In genomic region chr5:146475190-146475801, GRCh38 we compare ENCODE assay signal across 15 cellular contexts. TPM values are rescaled to one million over a fixed set of nuclear protein-coding genes. Genes with fewer than 3 reads are reported as not detected.
A peak's percentile ranks its signal among the peaks of the same experiment; 100 is the strongest.
DNase-seq lines count a peak whose midpoint lies in the region; ATAC-seq and TF ChIP-seq lines count a peak whose summit lies in the region.
"Had no signal": no experiment of that assay in that cellular context is flagged by ENCODE, and none has a peak within 500 bp of the region (broad histone marks: within the 10 kb centered on the region; RNA-seq: fewer than 3 reads in every experiment).

No MANE protein-coding gene starts in this region.

- no peak overlapping the region for H4K8ac ChIP-seq in IMR-90 (ENCODE audit: low read depth in 2 of 2, low read length in 2 of 2)

- no peak overlapping the region for H2AFZ ChIP-seq in IMR-90 (replicated peaks; ENCODE audit: low read length, poor library complexity)
- no peak overlapping the region for H2AFZ ChIP-seq in neural progenitor cell (replicated peaks)

- no peaks in the 10 kb centered on the region for H3K27me3 Mint-ChIP-seq in neural progenitor cell (ENCODE audit: insufficient read depth, low read depth)
- H3K27me3 Mint-ChIP-seq: activated T-cell treated with anti-CD3 and anti-CD28 coated beads, Interleukin-2, amount 50 U/mL, for 24 hours; stimulated activated naive CD8-positive, alpha-beta T cell treated with anti-CD3 and anti-CD28 coated beads, Interleukin-15, amount 100 ng/mL, for 72 hours had no signal

- no peak for TF ChIP-seq RAD21 in IMR-90 (IDR thresholded peaks at IDR 0.05; ENCODE audit: low read length)

- H3K4me2 ChIP-seq in IMR-90 (ENCODE audit: low read depth, low read length) = no peak overlapping the region
- no peak overlapping the region for H3K4me2 ChIP-seq in neural progenitor cell

- intact Hi-C loops in IMR-90 (cut with micrococcal nuclease) = no loop called here

- H3K9ac ChIP-seq in IMR-90 (ENCODE audit: low read depth, low read length) (no peak overlapping the region), neural progenitor cell (no peak overlapping the region)

- H3K56ac ChIP-seq in IMR-90 (ENCODE audit: extremely low read depth, insufficient read depth, low read length) = no peak overlapping the region

- H3K4me1 Mint-ChIP-seq in neural progenitor cell = no peaks in the 10 kb centered on the region
- H3K4me1 Mint-ChIP-seq: stimulated activated naive CD8-positive, alpha-beta T cell treated with anti-CD3 and anti-CD28 coated beads, Interleukin-15, amount 100 ng/mL, for 72 hours had no signal

- H3K23ac ChIP-seq in IMR-90 (ENCODE audit: low read depth, low read length) = no peak overlapping the region

- no peak for ATAC-seq in IMR-90 (ENCODE audit: low read depth)
- ATAC-seq: stimulated activated naive CD8-positive, alpha-beta T cell treated with anti-CD3 and anti-CD28 coated beads, Interleukin-15, amount 100 ng/mL, for 72 hours had no signal

- H3K4me1 ChIP-seq in IMR-90 (ENCODE audit: control insufficient read depth, insufficient read depth, low read length) (no peaks in the 10 kb centered on the region), neural progenitor cell (no peaks in the 10 kb centered on the region)
- H3K4me1 ChIP-seq: ascending aorta, prostate gland had no signal

- H2AK9ac ChIP-seq in IMR-90 (replicated peaks; ENCODE audit: low read depth, low read length, poor library complexity) = no peak overlapping the region

- no peak overlapping the region for H3K27ac Mint-ChIP-seq in neural progenitor cell
- H3K27ac Mint-ChIP-seq: activated T-cell treated with anti-CD3 and anti-CD28 coated beads, Interleukin-2, amount 50 U/mL, for 24 hours had no signal

- TF ChIP-seq CTCF in IMR-90 (conservative IDR thresholded peaks at IDR 0.05; ENCODE audit: low read depth, low read length) (0 out of 2 replicates have a peak, but pooled peaks have one; percentile 16), astrocyte of the spinal cord (IDR thresholded peaks at IDR 0.05; ENCODE audit: low read depth, low read length) (peak; percentile 31), neural progenitor cell (IDR thresholded peaks at IDR 0.05) (peak; percentile 32)

- TF ChIP-seq POLR2A in IMR-90 (IDR thresholded peaks at IDR 0.05; ENCODE audit: low read depth, low read length) = no peak

- no peaks in the 10 kb centered on the region for H3F3A ChIP-seq in neural progenitor cell (ENCODE audit: low read depth)

- H4K5ac ChIP-seq in IMR-90 (ENCODE audit: low read depth, low read length) = no peak overlapping the region

- H3K27ac ChIP-seq in IMR-90 (ENCODE audit: insufficient read depth, low read length) (no peak overlapping the region), neural progenitor cell (no peak overlapping the region)
- H3K27ac ChIP-seq: ascending aorta, prostate gland had no signal

- no peak overlapping the region for H2BK20ac ChIP-seq in IMR-90 (ENCODE audit: low read depth, low read length)

- CTCF ChIA-PET in IMR-90 (lab: Yijun Ruan, JAX) = interaction anchor here (0.7 kb wide), 1 partner anchor 29 kb away, joined by 4 read pairs; the partner anchor contains the start of gene TCERG1

- no peak overlapping the region for H3K4ac ChIP-seq in IMR-90 (ENCODE audit: low read depth, low read length)

- no peaks in the 10 kb centered on the region; the same call in 1 of the 2 replicates for H3K9me1 ChIP-seq in IMR-90 (ENCODE audit: insufficient read depth, low read length)

- H3K14ac ChIP-seq in IMR-90 (replicated peaks; ENCODE audit: low read depth, low read length) = no peak overlapping the region

- H4K20me1 ChIP-seq in IMR-90 (ENCODE audit: insufficient read depth, low read length) (no peaks in the 10 kb centered on the region), neural progenitor cell (ENCODE audit: low read depth) (peaks cover 13% of the 10 kb centered on the region)

- H3K18ac ChIP-seq in IMR-90 (ENCODE audit: low read depth, low read length) = no peak overlapping the region

- no peaks in the 10 kb centered on the region for H3K27me3 ChIP-seq in IMR-90 (ENCODE audit: control insufficient read depth, insufficient read depth, low read length)
- H3K27me3 ChIP-seq in neural progenitor cell = no peaks in the 10 kb centered on the region
- H3K27me3 ChIP-seq: ascending aorta had no signal

- no peak overlapping the region for H3K4me3 Mint-ChIP-seq in neural progenitor cell
- H3K4me3 Mint-ChIP-seq: activated T-cell treated with anti-CD3 and anti-CD28 coated beads, Interleukin-2, amount 50 U/mL, for 24 hours; stimulated activated naive CD8-positive, alpha-beta T cell treated with anti-CD3 and anti-CD28 coated beads, Interleukin-15, amount 100 ng/mL, for 72 hours had no signal

- no CpG with 5 or more reads among the region's 4 CpGs for WGBS in IMR-90 (ENCODE audit: extremely low coverage in 2 of 2, insufficient read length in 1 of 2), 2 experiments

- no peak overlapping the region for H2BK5ac ChIP-seq in IMR-90 (ENCODE audit: low read depth, low read length, poor library complexity, severe bottlenecking)

- H2BK15ac ChIP-seq in IMR-90 (ENCODE audit: low read depth, low read length) = no peak overlapping the region

- POLR2A ChIA-PET in IMR-90 (lab: Charles Lee; ENCODE audit: unreplicated experiment) = no interaction called here

- H3K36me3 ChIP-seq in IMR-90 (ENCODE audit: control insufficient read depth, insufficient read depth, low read length) (peaks cover 22% of the 10 kb centered on the region), neural progenitor cell (peaks cover 24% of the 10 kb centered on the region)

- H3K9me3 ChIP-seq in IMR-90 (ENCODE audit: control insufficient read depth, insufficient read depth, low read length) = no peaks in the 10 kb centered on the region
- no peaks in the 10 kb centered on the region for H3K9me3 ChIP-seq in neural progenitor cell (ENCODE audit: low read depth)
- H3K9me3 ChIP-seq: ascending aorta, prostate gland had no signal

- BruUV-seq in IMR-90 (replicated peaks; lab: Mats Ljungman, UMichigan) = no TSS peak

- no peak overlapping the region for H3K4me3 ChIP-seq in IMR-90 (ENCODE audit: insufficient read depth, low read depth, low read length)
- no peak overlapping the region for H3K4me3 ChIP-seq in astrocyte of the spinal cord (ENCODE audit: low read depth, low read length)
- H3K4me3 ChIP-seq in neural progenitor cell = no peak overlapping the region
- H3K4me3 ChIP-seq: ascending aorta, prostate gland had no signal

- H2BK120ac ChIP-seq in IMR-90 (ENCODE audit: low read depth, low read length) = no peak overlapping the region

- in situ Hi-C loops in IMR-90 (cut with MboI; ENCODE audit: low sequenced_read_pairs) = no loop called here
- in situ Hi-C loops in astrocyte of the spinal cord (cut with HindIII; ENCODE audit: low sequenced_read_pairs) = no loop called here

- dilution Hi-C loops in IMR-90 (cut with HindIII; ENCODE audit: low sequenced_read_pairs, unreplicated experiment) = no loop called here

- peaks cover 40% of the 10 kb centered on the region for H3K36me3 Mint-ChIP-seq in neural progenitor cell

- no peaks in the 10 kb centered on the region for H3K79me2 ChIP-seq in neural progenitor cell (ENCODE audit: low read depth)

- peak; percentile 15 for DNase-seq in DMS114 treated with DMSO at 0.1 percent for 48 hours (lab: John Stamatoyannopoulos, UW; ENCODE audit: unreplicated experiment)
- DNase-seq in IMR-90 = no peak
- no peak for DNase-seq in astrocyte of the spinal cord (ENCODE audit: low read depth, low spot score)
- no peak for DNase-seq in neural progenitor cell (ENCODE audit: low spot score)
- no peak for DNase-seq in T1000 (lab: John Stamatoyannopoulos, UW)
- no peak for DNase-seq in hypothalamus (lab: John Stamatoyannopoulos, UW)
- DNase-seq in central memory CD4-positive, alpha-beta T cell = no peak
- DNase-seq: activated CD4-positive, CD25-positive, alpha-beta regulatory T cell treated with anti-CD3 and anti-CD28 coated beads, Interleukin-2, amount 50 U/mL, for 72 hours; activated T-cell treated with anti-CD3 and anti-CD28 coated beads, Interleukin-2, amount 50 U/mL, for 24 hours; NCI-H1436; NCI-H526; stimulated activated CD4-positive, alpha-beta T cell treated with anti-CD3 and anti-CD28 coated beads, Interleukin-4, amount 100 ng/mL, for 4 hours; stimulated activated naive CD8-positive, alpha-beta T cell treated with anti-CD3 and anti-CD28 coated beads, Interleukin-15, amount 100 ng/mL, for 72 hours had no signal

- H4K91ac ChIP-seq in IMR-90 (ENCODE audit: insufficient read depth, low read depth, low read length) = no peak overlapping the region

- no peaks in the 10 kb centered on the region for H3K9me3 Mint-ChIP-seq in neural progenitor cell
- H3K9me3 Mint-ChIP-seq: activated T-cell treated with anti-CD3 and anti-CD28 coated beads, Interleukin-2, amount 50 U/mL, for 24 hours; stimulated activated naive CD8-positive, alpha-beta T cell treated with anti-CD3 and anti-CD28 coated beads, Interleukin-15, amount 100 ng/mL, for 72 hours had no signal

- H2AK5ac ChIP-seq in IMR-90 (ENCODE audit: low read depth, low read length) = no peak overlapping the region

- peaks cover 8 to 9% of the 10 kb centered on the region in 2 experiments; a peak in 3 of 4 replicates for H3K79me1 ChIP-seq in IMR-90 (ENCODE audit: low read depth in 1 of 2, low read length in 2 of 2)

TF ChIP-seq in IMR-90, 13 proteins besides CTCF, POLR2A, EP300 and RAD21:
- no peak for TF ChIP-seq BHLHE40 (IDR thresholded peaks at IDR 0.05; ENCODE audit: low read depth, low read length)
- TF ChIP-seq CHD1 (IDR thresholded peaks at IDR 0.05; ENCODE audit: low read depth, low read length) = no peak
- TF ChIP-seq RFX5 (IDR thresholded peaks at IDR 0.05; ENCODE audit: low read depth, low read length) = no peak
- no peak for TF ChIP-seq CEBPB (IDR thresholded peaks at IDR 0.05; ENCODE audit: low read depth, low read length)
- no peak for TF ChIP-seq MXI1 (IDR thresholded peaks at IDR 0.05; ENCODE audit: borderline replicate concordance, low read depth, low read length)
- no peak for TF ChIP-seq RCOR1 (IDR thresholded peaks at IDR 0.05; ENCODE audit: insufficient replicate concordance, low read length)
- TF ChIP-seq NFE2L2 (IDR thresholded peaks at IDR 0.05; ENCODE audit: low read depth, low read length) = no peak
- TF ChIP-seq SMC3 (IDR thresholded peaks at IDR 0.05; ENCODE audit: low read depth, low read length) = no peak

RNA-seq across cellular contexts. Expression of gene TCERG1, which starts 28.2 kb away (rescaled TPM):
- total RNA-seq in IMR-90 (2012; rRNA removed) (21.9 and 32.2 TPM in 2 replicates), neural progenitor cell (ENCODE audit: low replicate concordance) (168 and 227 TPM in 2 replicates)
- 44.7 and 49.0 TPM in 2 replicates for polyA plus RNA-seq in IMR-90 (2012; rRNA removed)
- polyA plus RNA-seq in IMR-90 (2012; cell fraction: cytosol; rRNA removed) = 14.3 and 26.6 TPM in 2 replicates
- 90.7 and 162 TPM in 2 replicates for polyA plus RNA-seq in IMR-90 (2012; cell fraction: nucleus; rRNA removed; ENCODE audit: low replicate concordance)

RNA-seq across cellular contexts. Expression of gene GPR151, which starts 40.7 kb away (rescaled TPM):
- total RNA-seq in IMR-90 (2012; rRNA removed) (not detected in 2 replicates), neural progenitor cell (ENCODE audit: low replicate concordance) (not detected in 2 replicates)
- polyA plus RNA-seq in IMR-90 (2012; rRNA removed) = not detected in 2 replicates
- not detected in 2 replicates for polyA plus RNA-seq in IMR-90 (2012; cell fraction: cytosol; rRNA removed)
- not detected in 2 replicates for polyA plus RNA-seq in IMR-90 (2012; cell fraction: nucleus; rRNA removed; ENCODE audit: low replicate concordance)
- total RNA-seq: ascending aorta, prostate gland had no signal
